ENCODE assay signal across 2 cellular contexts in the genomic region with DNA sequence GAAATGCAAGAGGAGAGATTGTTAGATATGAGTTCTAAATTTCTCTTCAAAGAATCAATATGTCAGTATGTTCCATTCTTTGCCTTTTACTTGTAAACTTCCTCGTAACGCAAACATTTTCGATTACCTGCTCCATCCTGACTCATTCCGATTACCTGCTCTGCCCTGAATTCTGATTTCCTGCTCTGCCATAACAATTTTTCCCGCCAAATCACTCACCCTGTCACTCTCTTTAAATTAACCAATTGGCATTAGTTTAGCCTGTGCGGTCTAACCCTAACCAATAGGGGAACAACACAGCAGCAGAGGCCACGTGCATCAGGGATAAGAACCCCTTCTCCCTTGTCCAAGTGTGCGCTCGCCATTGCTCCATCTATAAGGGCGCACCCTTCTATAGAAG.
A peak's percentile ranks its signal among the peaks of the same experiment; 100 is the strongest.
TF ChIP-seq lines count a peak whose summit lies in the region.

No MANE protein-coding gene starts in this region.

TF ChIP-seq in GM23338, 12 proteins besides CTCF, POLR2A, EP300 and RAD21:
- TF ChIP-seq ZNF331 (CRISPR knock-in tag; IDR thresholded peaks at IDR 0.05; ENCODE audit: low read depth), result no peak

TF ChIP-seq in K562, 482 proteins besides CTCF, POLR2A, EP300 and RAD21:
- TF ChIP-seq, protein P1, sequence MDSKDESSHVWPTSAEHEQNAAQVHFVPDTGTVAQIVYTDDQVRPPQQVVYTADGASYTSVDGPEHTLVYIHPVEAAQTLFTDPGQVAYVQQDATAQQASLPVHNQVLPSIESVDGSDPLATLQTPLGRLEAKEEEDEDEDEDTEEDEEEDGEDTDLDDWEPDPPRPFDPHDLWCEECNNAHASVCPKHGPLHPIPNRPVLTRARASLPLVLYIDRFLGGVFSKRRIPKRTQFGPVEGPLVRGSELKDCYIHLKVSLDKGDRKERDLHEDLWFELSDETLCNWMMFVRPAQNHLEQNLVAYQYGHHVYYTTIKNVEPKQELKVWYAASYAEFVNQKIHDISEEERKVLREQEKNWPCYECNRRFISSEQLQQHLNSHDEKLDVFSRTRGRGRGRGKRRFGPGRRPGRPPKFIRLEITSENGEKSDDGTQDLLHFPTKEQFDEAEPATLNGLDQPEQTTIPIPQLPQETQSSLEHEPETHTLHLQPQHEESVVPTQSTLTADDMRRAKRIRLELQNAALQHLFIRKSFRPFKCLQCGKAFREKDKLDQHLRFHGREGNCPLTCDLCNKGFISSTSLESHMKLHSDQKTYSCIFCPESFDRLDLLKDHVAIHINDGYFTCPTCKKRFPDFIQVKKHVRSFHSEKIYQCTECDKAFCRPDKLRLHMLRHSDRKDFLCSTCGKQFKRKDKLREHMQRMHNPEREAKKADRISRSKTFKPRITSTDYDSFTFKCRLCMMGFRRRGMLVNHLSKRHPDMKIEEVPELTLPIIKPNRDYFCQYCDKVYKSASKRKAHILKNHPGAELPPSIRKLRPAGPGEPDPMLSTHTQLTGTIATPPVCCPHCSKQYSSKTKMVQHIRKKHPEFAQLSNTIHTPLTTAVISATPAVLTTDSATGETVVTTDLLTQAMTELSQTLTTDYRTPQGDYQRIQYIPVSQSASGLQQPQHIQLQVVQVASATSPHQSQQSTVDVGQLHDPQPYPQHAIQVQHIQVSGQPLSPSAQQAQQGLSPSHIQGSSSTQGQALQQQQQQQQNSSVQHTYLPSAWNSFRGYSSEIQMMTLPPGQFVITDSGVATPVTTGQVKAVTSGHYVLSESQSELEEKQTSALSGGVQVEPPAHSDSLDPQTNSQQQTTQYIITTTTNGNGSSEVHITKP (IDR thresholded peaks at IDR 0.05; ENCODE audit: partially characterized antibody), result no peak
- TF ChIP-seq YBX1 (IDR thresholded peaks at IDR 0.05) (no peak), L3MBTL2 (IDR thresholded peaks at IDR 0.05) (peak; percentile 18; the same call in 1 of the 2 replicates), MYBL2 (IDR thresholded peaks at IDR 0.05; ENCODE audit: low read depth) (peak; percentile 38; the same call in 1 of the 2 replicates), MYBL2 (CRISPR knock-in tag; IDR thresholded peaks at IDR 0.05; ENCODE audit: borderline replicate concordance) (no peak)
- TF ChIP-seq, protein P2, sequence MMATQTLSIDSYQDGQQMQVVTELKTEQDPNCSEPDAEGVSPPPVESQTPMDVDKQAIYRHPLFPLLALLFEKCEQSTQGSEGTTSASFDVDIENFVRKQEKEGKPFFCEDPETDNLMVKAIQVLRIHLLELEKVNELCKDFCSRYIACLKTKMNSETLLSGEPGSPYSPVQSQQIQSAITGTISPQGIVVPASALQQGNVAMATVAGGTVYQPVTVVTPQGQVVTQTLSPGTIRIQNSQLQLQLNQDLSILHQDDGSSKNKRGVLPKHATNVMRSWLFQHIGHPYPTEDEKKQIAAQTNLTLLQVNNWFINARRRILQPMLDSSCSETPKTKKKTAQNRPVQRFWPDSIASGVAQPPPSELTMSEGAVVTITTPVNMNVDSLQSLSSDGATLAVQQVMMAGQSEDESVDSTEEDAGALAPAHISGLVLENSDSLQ (IDR thresholded peaks at IDR 0.05), result peak; percentile 86
- TF ChIP-seq, protein P3, sequence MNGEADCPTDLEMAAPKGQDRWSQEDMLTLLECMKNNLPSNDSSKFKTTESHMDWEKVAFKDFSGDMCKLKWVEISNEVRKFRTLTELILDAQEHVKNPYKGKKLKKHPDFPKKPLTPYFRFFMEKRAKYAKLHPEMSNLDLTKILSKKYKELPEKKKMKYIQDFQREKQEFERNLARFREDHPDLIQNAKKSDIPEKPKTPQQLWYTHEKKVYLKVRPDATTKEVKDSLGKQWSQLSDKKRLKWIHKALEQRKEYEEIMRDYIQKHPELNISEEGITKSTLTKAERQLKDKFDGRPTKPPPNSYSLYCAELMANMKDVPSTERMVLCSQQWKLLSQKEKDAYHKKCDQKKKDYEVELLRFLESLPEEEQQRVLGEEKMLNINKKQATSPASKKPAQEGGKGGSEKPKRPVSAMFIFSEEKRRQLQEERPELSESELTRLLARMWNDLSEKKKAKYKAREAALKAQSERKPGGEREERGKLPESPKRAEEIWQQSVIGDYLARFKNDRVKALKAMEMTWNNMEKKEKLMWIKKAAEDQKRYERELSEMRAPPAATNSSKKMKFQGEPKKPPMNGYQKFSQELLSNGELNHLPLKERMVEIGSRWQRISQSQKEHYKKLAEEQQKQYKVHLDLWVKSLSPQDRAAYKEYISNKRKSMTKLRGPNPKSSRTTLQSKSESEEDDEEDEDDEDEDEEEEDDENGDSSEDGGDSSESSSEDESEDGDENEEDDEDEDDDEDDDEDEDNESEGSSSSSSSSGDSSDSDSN (IDR thresholded peaks at IDR 0.05; ENCODE audit: borderline replicate concordance in 1 of 2, low read depth in 2 of 2, low read length in 2 of 2), result no peak
- TF ChIP-seq, protein P4, sequence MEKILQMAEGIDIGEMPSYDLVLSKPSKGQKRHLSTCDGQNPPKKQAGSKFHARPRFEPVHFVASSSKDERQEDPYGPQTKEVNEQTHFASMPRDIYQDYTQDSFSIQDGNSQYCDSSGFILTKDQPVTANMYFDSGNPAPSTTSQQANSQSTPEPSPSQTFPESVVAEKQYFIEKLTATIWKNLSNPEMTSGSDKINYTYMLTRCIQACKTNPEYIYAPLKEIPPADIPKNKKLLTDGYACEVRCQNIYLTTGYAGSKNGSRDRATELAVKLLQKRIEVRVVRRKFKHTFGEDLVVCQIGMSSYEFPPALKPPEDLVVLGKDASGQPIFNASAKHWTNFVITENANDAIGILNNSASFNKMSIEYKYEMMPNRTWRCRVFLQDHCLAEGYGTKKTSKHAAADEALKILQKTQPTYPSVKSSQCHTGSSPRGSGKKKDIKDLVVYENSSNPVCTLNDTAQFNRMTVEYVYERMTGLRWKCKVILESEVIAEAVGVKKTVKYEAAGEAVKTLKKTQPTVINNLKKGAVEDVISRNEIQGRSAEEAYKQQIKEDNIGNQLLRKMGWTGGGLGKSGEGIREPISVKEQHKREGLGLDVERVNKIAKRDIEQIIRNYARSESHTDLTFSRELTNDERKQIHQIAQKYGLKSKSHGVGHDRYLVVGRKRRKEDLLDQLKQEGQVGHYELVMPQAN (IDR thresholded peaks at IDR 0.05; ENCODE audit: borderline replicate concordance), result no peak
- TF ChIP-seq, protein P5, sequence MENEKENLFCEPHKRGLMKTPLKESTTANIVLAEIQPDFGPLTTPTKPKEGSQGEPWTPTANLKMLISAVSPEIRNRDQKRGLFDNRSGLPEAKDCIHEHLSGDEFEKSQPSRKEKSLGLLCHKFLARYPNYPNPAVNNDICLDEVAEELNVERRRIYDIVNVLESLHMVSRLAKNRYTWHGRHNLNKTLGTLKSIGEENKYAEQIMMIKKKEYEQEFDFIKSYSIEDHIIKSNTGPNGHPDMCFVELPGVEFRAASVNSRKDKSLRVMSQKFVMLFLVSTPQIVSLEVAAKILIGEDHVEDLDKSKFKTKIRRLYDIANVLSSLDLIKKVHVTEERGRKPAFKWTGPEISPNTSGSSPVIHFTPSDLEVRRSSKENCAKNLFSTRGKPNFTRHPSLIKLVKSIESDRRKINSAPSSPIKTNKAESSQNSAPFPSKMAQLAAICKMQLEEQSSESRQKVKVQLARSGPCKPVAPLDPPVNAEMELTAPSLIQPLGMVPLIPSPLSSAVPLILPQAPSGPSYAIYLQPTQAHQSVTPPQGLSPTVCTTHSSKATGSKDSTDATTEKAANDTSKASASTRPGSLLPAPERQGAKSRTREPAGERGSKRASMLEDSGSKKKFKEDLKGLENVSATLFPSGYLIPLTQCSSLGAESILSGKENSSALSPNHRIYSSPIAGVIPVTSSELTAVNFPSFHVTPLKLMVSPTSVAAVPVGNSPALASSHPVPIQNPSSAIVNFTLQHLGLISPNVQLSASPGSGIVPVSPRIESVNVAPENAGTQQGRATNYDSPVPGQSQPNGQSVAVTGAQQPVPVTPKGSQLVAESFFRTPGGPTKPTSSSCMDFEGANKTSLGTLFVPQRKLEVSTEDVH (IDR thresholded peaks at IDR 0.05; ENCODE audit: low read depth, partially characterized antibody), result peak; percentile 55
